In the genomic region with DNA sequence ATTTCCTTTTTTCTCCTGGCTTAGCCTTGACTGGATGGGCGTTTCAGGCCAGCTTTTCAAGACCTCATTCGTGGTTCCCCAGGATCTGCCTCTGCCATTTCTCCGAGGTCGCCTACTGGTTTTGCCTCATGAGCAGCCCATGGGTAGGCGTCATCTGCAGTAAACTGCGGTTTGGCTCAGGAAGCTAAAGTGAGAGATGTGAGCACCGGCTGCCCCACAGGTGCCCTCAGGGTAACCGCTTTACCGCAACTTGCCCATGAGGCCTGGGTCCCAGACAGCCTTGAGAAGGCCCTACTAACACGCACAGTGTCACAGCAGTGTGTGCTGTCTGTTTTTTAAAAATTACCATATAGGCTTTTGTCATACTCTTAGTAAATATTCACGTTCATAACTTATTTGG, we compare ENCODE assay signal across 21 cellular contexts. TPM values are rescaled to one million over a fixed set of nuclear protein-coding genes. Genes with fewer than 3 reads are reported as not detected.
A peak's percentile ranks its signal among the peaks of the same experiment; 100 is the strongest.
DNase-seq lines count a peak whose midpoint lies in the region; ATAC-seq and TF ChIP-seq lines count a peak whose summit lies in the region.
"Had no signal": no experiment of that assay in that cellular context is flagged by ENCODE, and none has a peak within 500 bp of the region (broad histone marks: within the 10 kb centered on the region; RNA-seq: fewer than 3 reads in every experiment).

No MANE protein-coding gene starts in this region.

- no peak overlapping the region for H3K4me2 ChIP-seq in H9 (ENCODE audit: insufficient read depth, insufficient read length, low read length)

- H3K23ac ChIP-seq in H9 (ENCODE audit: insufficient read length, low read depth, low read length) = no peak overlapping the region

- H2BK5ac ChIP-seq in H9 (ENCODE audit: insufficient read length, low read length) = no peak overlapping the region

- H2BK120ac ChIP-seq in H9 (ENCODE audit: low read depth, low read length, poor library complexity, severe bottlenecking) = no peak overlapping the region

- CTCF ChIA-PET in CD8-positive, alpha-beta T cell (lab: Charles Lee) = interaction anchor here (0.8 to 1.4 kb wide), 3 partner anchors 10 to 119 kb away, joined by 3 read pairs; no protein-coding TSS in a partner anchor
- CTCF ChIA-PET in T-cell (lab: Charles Lee) = no interaction called here

- peaks cover 26% of the 10 kb centered on the region for H3K4me1 Mint-ChIP-seq in CD8-positive, alpha-beta T cell (ENCODE audit: low read depth)
- peaks cover 0 to 28% (median 11%) of the 10 kb centered on the region in 3 donors for H3K4me1 Mint-ChIP-seq in T-cell
- peaks cover 5 to 7% of the 10 kb centered on the region in 2 experiments for H3K4me1 Mint-ChIP-seq in H9

- no peak overlapping the region for H4K91ac ChIP-seq in H9 (ENCODE audit: insufficient read length, low read depth, low read length)

- no peaks in the 10 kb centered on the region for H3K36me3 ChIP-seq in CD8-positive, alpha-beta T cell (ENCODE audit: insufficient read depth, low read length)
- H3K36me3 ChIP-seq: left ventricle myocardium inferior, neutrophil, suprapubic skin had no signal

- no peaks in the 10 kb centered on the region for H3K79me1 ChIP-seq in H9 (ENCODE audit: insufficient read depth, low read depth, low read length, poor library complexity, severe bottlenecking)

- no peak overlapping the region for H3K56ac ChIP-seq in H9 (ENCODE audit: insufficient read length, low read depth, low read length)

- H2AK5ac ChIP-seq in H9 (ENCODE audit: insufficient read length, low read length) = no peak overlapping the region

- no peaks in the 10 kb centered on the region for H3K9me3 ChIP-seq in CD8-positive, alpha-beta T cell (ENCODE audit: low read length)
- no peaks in the 10 kb centered on the region for H3K9me3 ChIP-seq in H9 (ENCODE audit: control insufficient read depth, low read depth, low read length)
- H3K9me3 ChIP-seq: left ventricle myocardium inferior, neutrophil, suprapubic skin had no signal

- H2AFZ ChIP-seq in H9 (ENCODE audit: low read length) = no peak overlapping the region

- WGBS in H9 (ENCODE audit: extremely low coverage, insufficient read length, low lambda C conversion rate) = no CpG with 5 or more reads among the region's 11 CpGs

- no peak overlapping the region for H3K18ac ChIP-seq in H9 (ENCODE audit: insufficient read length, low read depth, low read length)

- no peaks in the 10 kb centered on the region for H3K36me3 Mint-ChIP-seq in CD8-positive, alpha-beta T cell
- no peaks in the 10 kb centered on the region for H3K36me3 Mint-ChIP-seq in T-cell
- no peaks in the 10 kb centered on the region for H3K36me3 Mint-ChIP-seq in H9 (ENCODE audit: insufficient read depth in 1 of 3, low read depth in 3 of 3)

- H3K27ac ChIP-seq in CD8-positive, alpha-beta T cell (ENCODE audit: low read depth, low read length) = no peak overlapping the region
- H3K27ac ChIP-seq in H9 (ENCODE audit: insufficient read length, low read depth, low read length) = no peak overlapping the region
- H3K27ac ChIP-seq: dorsolateral prefrontal cortex, left ventricle myocardium inferior, neutrophil, suprapubic skin, VCaP had no signal

- H3K4me3 ChIP-seq in CD8-positive, alpha-beta T cell (ENCODE audit: low read depth, low read length) = no peak overlapping the region
- H3K4me3 ChIP-seq: dorsolateral prefrontal cortex, left ventricle myocardium inferior, suprapubic skin had no signal

- intact Hi-C loops in CD8-positive, alpha-beta T cell (cut with DNase I, micrococcal nuclease) = no loop called here

- no peaks in the 10 kb centered on the region for H4K20me1 ChIP-seq in H9 (ENCODE audit: control insufficient read depth, insufficient read depth, insufficient read length)

- no peaks in the 10 kb centered on the region for H3K23me2 ChIP-seq in H9 (ENCODE audit: insufficient read length, low read depth, low read length, poor library complexity, severe bottlenecking)

- no peak overlapping the region for H4K5ac ChIP-seq in H9 (ENCODE audit: insufficient read length, low read depth, low read length)

- peak in 3 of 7 experiments; percentile 18 to 63 (median 33) for DNase-seq in CD8-positive, alpha-beta T cell
- DNase-seq in H4 (ENCODE audit: low spot score) = peak; percentile 39
- DNase-seq in T-cell = peak in 3 of 34 experiments; percentile 19 to 33 (median 22)
- peak; percentile 6 for DNase-seq in central memory CD4-positive, alpha-beta T cell
- no peak for DNase-seq in H9
- DNase-seq in amniotic stem cell (lab: John Stamatoyannopoulos, UW) = no peak
- no peak for DNase-seq in HuH-7 (ENCODE audit: low spot score)
- DNase-seq: activated CD8-positive, alpha-beta memory T cell treated with anti-CD3 and anti-CD28 coated beads, Interleukin-2, amount 50 U/mL, for 4 hours; Calu3; dorsolateral prefrontal cortex; left ventricle myocardium inferior; NCI-H187; Right ventricle myocardium superior had no signal

- no peak for TF ChIP-seq CTCF in CD8-positive, alpha-beta T cell (IDR thresholded peaks at IDR 0.05)
- no peak for TF ChIP-seq CTCF in H9 (conservative IDR thresholded peaks at IDR 0.05)

- H3K4me1 ChIP-seq in CD8-positive, alpha-beta T cell (ENCODE audit: insufficient read depth, low read length) = peaks cover 3% of the 10 kb centered on the region
- no peaks in the 10 kb centered on the region for H3K4me1 ChIP-seq in H9 (ENCODE audit: insufficient read depth, low read length)
- H3K4me1 ChIP-seq: left ventricle myocardium inferior, suprapubic skin had no signal

- ATAC-seq in CD8-positive, alpha-beta T cell = peak; percentile 82
- ATAC-seq in T-cell (replicated peaks in 1 of 4) = peak in 3 of 4 experiments; percentile 52 to 73 (median 55)
- ATAC-seq: esophagus mucosa had no signal

- no peak overlapping the region for H2BK12ac ChIP-seq in H9 (ENCODE audit: insufficient read length, low read depth, low read length)

- no peak overlapping the region for H3T11ph ChIP-seq in H9 (ENCODE audit: low read length)

- peaks cover 15% of the 10 kb centered on the region for H3K27me3 Mint-ChIP-seq in CD8-positive, alpha-beta T cell (ENCODE audit: low read depth)
- H3K27me3 Mint-ChIP-seq in T-cell (peaks cover 12 to 20% of the 10 kb centered on the region in 2 donors), H9 (ENCODE audit: low read depth) (peaks cover 27% of the 10 kb centered on the region)

- H3K14ac ChIP-seq in H9 (ENCODE audit: insufficient read depth, low read length) = no peak overlapping the region

- no peak overlapping the region for H2BK15ac ChIP-seq in H9 (ENCODE audit: low read depth, low read length)

- H3K9me3 Mint-ChIP-seq in CD8-positive, alpha-beta T cell = no peaks in the 10 kb centered on the region
- H3K9me3 Mint-ChIP-seq in T-cell = peaks cover 0 to 3% (median 0%) of the 10 kb centered on the region in 3 donors
- H3K9me3 Mint-ChIP-seq in H9 = no peaks in the 10 kb centered on the region; a peak in 2 of 5 replicates

- POLR2A ChIA-PET in CD8-positive, alpha-beta T cell (lab: Charles Lee) = interaction anchor here (0.5 kb wide), 1 partner anchor 32 kb away, joined by 3 read pairs; no protein-coding TSS in a partner anchor
- POLR2A ChIA-PET in T-cell (lab: Charles Lee) = no interaction called here

- no peak overlapping the region for H3K4ac ChIP-seq in H9 (ENCODE audit: low read depth, low read length)

- no peaks in the 10 kb centered on the region for H3K27me3 ChIP-seq in CD8-positive, alpha-beta T cell (ENCODE audit: insufficient read depth, low read length)
- H3K27me3 ChIP-seq in H9 (ENCODE audit: insufficient read depth, low read length) = no peaks in the 10 kb centered on the region

- no peaks in the 10 kb centered on the region for H3K79me2 ChIP-seq in H9 (ENCODE audit: insufficient read depth, low read length)

- H2BK20ac ChIP-seq in H9 (ENCODE audit: low read depth, low read length, poor library complexity, severe bottlenecking) = no peak overlapping the region

- no peak overlapping the region for H3K27ac Mint-ChIP-seq in CD8-positive, alpha-beta T cell
- no peak overlapping the region for H3K27ac Mint-ChIP-seq in T-cell
- no peak overlapping the region for H3K27ac Mint-ChIP-seq in H9

- H3K4me3 Mint-ChIP-seq in CD8-positive, alpha-beta T cell = no peak overlapping the region
- H3K4me3 Mint-ChIP-seq in T-cell = no peak overlapping the region
- H3K4me3 Mint-ChIP-seq in H9 = no peak overlapping the region

- H3K9ac ChIP-seq in H9 (ENCODE audit: extremely low read depth, insufficient read length, low read length) = no peak overlapping the region

- no peak overlapping the region for H4K8ac ChIP-seq in H9 (replicated peaks; ENCODE audit: insufficient read length, low read depth, low read length)

RNA-seq across cellular contexts. Expression of gene TBXT, which starts 53.4 kb away (rescaled TPM):
- not detected for total RNA-seq in CD8-positive, alpha-beta T cell
- total RNA-seq in H4 (2014; rRNA removed; shearing (Covaris generic)) = not detected in 2 replicates
- total RNA-seq in T-cell (not detected), H9 (2021) (0.31 and 0.48 TPM in 2 replicates)
- total RNA-seq: bronchial epithelial cell, Calu3, esophagus mucosa, glomerular endothelial cell, HT-29, left ventricle myocardium inferior, mucosa of gallbladder, Right ventricle myocardium superior, suprapubic skin had no signal

Comparison
In these comparisons a context has a peak if more than half of its experiments do, and no peak if none do; other contexts are left out.
1. DNase-seq: peak in H4 (single experiment) and central memory CD4-positive, alpha-beta T cell (single experiment); none in H9 (single experiment), amniotic stem cell (single experiment) and HuH-7 (single experiment).